ENCODE assay signal across 29 cellular contexts in the genomic region with DNA sequence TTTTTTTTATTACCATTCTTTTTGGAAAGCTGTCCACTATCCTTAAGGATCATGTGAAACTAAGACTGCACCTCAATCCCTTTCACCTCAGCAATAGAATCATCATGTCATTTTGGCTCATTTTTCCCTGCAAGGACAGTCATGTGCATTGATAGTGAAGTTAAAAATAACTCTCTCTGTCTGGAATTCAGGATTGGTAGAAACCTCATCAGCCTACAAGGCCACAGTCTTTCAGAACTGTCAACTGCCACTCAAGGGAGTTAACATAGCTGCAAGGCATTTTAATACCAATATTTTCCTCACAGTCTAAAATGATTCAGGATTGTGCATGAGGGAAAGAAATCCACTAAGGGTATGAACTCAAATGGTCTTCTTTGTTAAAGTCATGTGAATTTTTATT.
"Had no signal": no experiment of that assay in that cellular context is flagged by ENCODE, and none has a peak within 500 bp of the region (broad histone marks: within the 10 kb centered on the region; RNA-seq: fewer than 3 reads in every experiment).

No MANE protein-coding gene starts in this region.

- H3K4me3 Mint-ChIP-seq: immature natural killer cell; memory B cell; naive thymus-derived CD8-positive, alpha-beta T cell; nephron; neural crest cell; stimulated activated naive B cell treated with anti-CD40 and anti-IgM and Interleukin-4, amounts not matched to agents 10 μg/mL and 1 μg/mL and 100 μg/mL, for 72 hours had no signal

- H3K27me3 Mint-ChIP-seq: memory B cell; stimulated activated naive B cell treated with anti-CD40 and anti-IgM and Interleukin-4, amounts not matched to agents 10 μg/mL and 1 μg/mL and 100 μg/mL, for 72 hours had no signal

- H3K27ac ChIP-seq: heart left ventricle, pancreas, prostate gland, right lobe of liver, skin epidermis, stomach, testis, thyroid gland, upper lobe of right lung had no signal

- H3K4me3 ChIP-seq: heart left ventricle, mucosa of descending colon, pancreas, prostate gland, right lobe of liver, skin epidermis, stomach, testis, thyroid gland, upper lobe of right lung had no signal

- H3K9me3 Mint-ChIP-seq: nephron had no signal

- H3K4me1 Mint-ChIP-seq: immature natural killer cell; memory B cell; naive thymus-derived CD8-positive, alpha-beta T cell; nephron; neural crest cell; stimulated activated naive B cell treated with anti-CD40 and anti-IgM and Interleukin-4, amounts not matched to agents 10 μg/mL and 1 μg/mL and 100 μg/mL, for 72 hours had no signal

- ATAC-seq: left lobe of liver; mucosa of descending colon; naive thymus-derived CD8-positive, alpha-beta T cell; pancreas; right lobe of liver; stimulated activated naive B cell treated with anti-CD40 and anti-IgM and Interleukin-4, amounts not matched to agents 10 μg/mL and 1 μg/mL and 100 μg/mL, for 72 hours; stimulated activated naive CD8-positive, alpha-beta T cell treated with anti-CD3 and anti-CD28 coated beads, Interleukin-15, Interleukin-2, amounts not matched to agents 100 U/mL and 50 U/mL, for 24 hours; upper lobe of right lung had no signal

- H3K36me3 Mint-ChIP-seq: immature natural killer cell; memory B cell; stimulated activated naive B cell treated with anti-CD40 and anti-IgM and Interleukin-4, amounts not matched to agents 10 μg/mL and 1 μg/mL and 100 μg/mL, for 72 hours had no signal

- H3K4me1 ChIP-seq: pancreas, prostate gland, stomach, testis, thyroid gland, upper lobe of right lung had no signal

- H3K27me3 ChIP-seq: heart left ventricle, pancreas, right lobe of liver, stomach, testis, thyroid gland, upper lobe of right lung had no signal

- DNase-seq: glutamatergic neuron; heart left ventricle; hypothalamus; immature natural killer cell; midbrain; mucosa of descending colon; naive thymus-derived CD8-positive, alpha-beta T cell; nucleus accumbens; pancreas; posterior cingulate gyrus; retina; right lobe of liver; stimulated activated CD4-positive, alpha-beta T cell treated with anti-CD3 and anti-CD28 coated beads, Interleukin-12 subunit alpha, Interleukin-12 subunit beta, amount 100 ng/mL, for 4 hours; stimulated activated CD4-positive, alpha-beta T cell treated with anti-CD3 and anti-CD28 coated beads, Interleukin-15, amount 100 ng/mL, for 24 hours; stimulated activated CD4-positive, alpha-beta T cell treated with anti-CD3 and anti-CD28 coated beads, Interleukin-2, amount 100 ng/mL, for 24 hours; stimulated activated CD4-positive, alpha-beta T cell treated with anti-CD3 and anti-CD28 coated beads, Interleukin-4, amount 100 ng/mL, for 1 hour; stimulated activated naive B cell treated with anti-CD40 and anti-IgM and Interleukin-4, amounts not matched to agents 10 μg/mL and 1 μg/mL and 100 μg/mL, for 72 hours; stimulated activated naive CD8-positive, alpha-beta T cell treated with anti-CD3 and anti-CD28 coated beads, Interleukin-15, Interleukin-2, amounts not matched to agents 100 U/mL and 50 U/mL, for 24 hours; stomach; testis; thyroid gland; trophoblast cell; upper lobe of right lung had no signal

- H3K36me3 ChIP-seq: heart left ventricle, pancreas, prostate gland, right lobe of liver, stomach, thyroid gland, upper lobe of right lung had no signal

- H3K9me3 ChIP-seq: heart left ventricle, mucosa of descending colon, pancreas, prostate gland, right lobe of liver, stomach, testis, thyroid gland, upper lobe of right lung had no signal

- H3K27ac Mint-ChIP-seq: immature natural killer cell; memory B cell; naive thymus-derived CD8-positive, alpha-beta T cell; stimulated activated naive B cell treated with anti-CD40 and anti-IgM and Interleukin-4, amounts not matched to agents 10 μg/mL and 1 μg/mL and 100 μg/mL, for 72 hours had no signal
